Comparison of ENCODE assay signal across 9 cellular contexts in the genomic region with DNA sequence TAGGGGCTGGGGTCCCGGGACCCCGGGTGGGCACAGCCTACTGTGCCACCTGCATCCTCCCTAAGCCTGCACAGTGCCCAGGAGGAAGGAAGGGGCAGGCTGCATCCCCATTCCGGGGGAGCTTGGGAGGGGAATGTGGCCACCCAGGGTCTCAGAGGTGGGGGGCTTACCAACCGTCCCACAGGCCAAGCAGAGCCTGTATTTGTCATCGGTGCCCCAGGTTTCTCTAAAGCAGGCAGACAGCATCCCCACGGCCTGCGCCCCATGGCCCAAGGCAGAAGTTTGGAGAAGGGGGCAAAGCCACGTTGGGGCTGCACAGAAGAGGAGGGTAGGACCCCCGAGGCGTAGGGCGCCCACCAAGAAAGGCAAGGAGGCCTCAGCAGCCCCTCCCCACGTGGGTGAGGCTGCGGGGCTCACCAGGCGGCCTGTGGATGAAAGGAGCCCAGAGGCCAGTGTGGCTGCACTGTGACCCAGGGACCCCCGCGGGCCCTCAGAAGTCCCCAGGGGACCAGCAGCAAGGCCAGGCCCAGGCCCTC. TPM values are rescaled to one million over a fixed set of nuclear protein-coding genes. Genes with fewer than 3 reads are reported as not detected.
DNase-seq lines count a peak whose midpoint lies in the region; ATAC-seq and TF ChIP-seq lines count a peak whose summit lies in the region.
"Had no signal": no experiment of that assay in that cellular context is flagged by ENCODE, and none has a peak within 500 bp of the region (broad histone marks: within the 10 kb centered on the region; RNA-seq: fewer than 3 reads in every experiment).

No MANE protein-coding gene starts in this region.

- H3K9me3 ChIP-seq in heart right ventricle (no peaks in the 10 kb centered on the region), aorta (ENCODE audit: control insufficient read depth, low read length) (no peaks in the 10 kb centered on the region)

- ATAC-seq in heart right ventricle (peak in 2 of 8 donors; percentile 1 to 2), Right ventricle myocardium inferior (no peak), aorta (ENCODE audit: low FRiP score) (no peak)
- ATAC-seq in natural killer cell treated with Interleukin-12 subunit alpha and Interleukin-12 subunit beta and Interleukin-15 and Interleukin-18, amount 100 ng/mL, for 72 hours: no peak

- peak overlapping the region; percentile 68 for H3K4me3 Mint-ChIP-seq in chondrocyte (ENCODE audit: unreplicated experiment)
- H3K4me3 Mint-ChIP-seq in natural killer cell treated with Interleukin-12 subunit alpha and Interleukin-12 subunit beta and Interleukin-15 and Interleukin-18, amount 100 ng/mL, for 72 hours: peak overlapping the region; percentile 63

- intact Hi-C loops in heart right ventricle (cut with DNase I) (loop anchor here in 1 of 10 donors (5.0 kb wide), 1 partner anchor 35 kb away; a partner anchor contains a TSS), Right ventricle myocardium inferior (cut with DNase I) (no loop called here), aorta (cut with DNase I) (loop anchor here in 1 of 2 donors (5.0 kb wide), 1 partner anchor 35 kb away; a partner anchor contains a TSS)

- peak overlapping the region; percentile 18 to 86 (median 82) for H3K27ac ChIP-seq in heart right ventricle
- peak overlapping the region in 1 of 2 donors; percentile 2 for H3K27ac ChIP-seq in aorta (ENCODE audit: low read depth in 1 of 2, low read length in 2 of 2)

- peaks cover 27% of the 10 kb centered on the region for H3K4me1 Mint-ChIP-seq in chondrocyte (ENCODE audit: low read depth)
- peaks cover 0 to 3% of the 10 kb centered on the region in 2 donors for H3K4me1 Mint-ChIP-seq in natural killer cell treated with Interleukin-12 subunit alpha and Interleukin-12 subunit beta and Interleukin-15 and Interleukin-18, amount 100 ng/mL, for 72 hours (ENCODE audit: low read depth in 2 of 2)

- WGBS in heart right ventricle, 2 donors: 38 to 44% methylated on average over 16 of the region's 16 CpGs
- 42 to 45% methylated on average over 16 of the region's 16 CpGs for WGBS in aorta, 2 donors

- H3K9me3 Mint-ChIP-seq in chondrocyte (ENCODE audit: low read depth): no peaks in the 10 kb centered on the region
- no peaks in the 10 kb centered on the region for H3K9me3 Mint-ChIP-seq in natural killer cell treated with Interleukin-12 subunit alpha and Interleukin-12 subunit beta and Interleukin-15 and Interleukin-18, amount 100 ng/mL, for 72 hours

- TF ChIP-seq CTCF in heart right ventricle (IDR thresholded peaks at IDR 0.05) (no peak), chondrocyte (IDR thresholded peaks at IDR 0.05) (no peak)

- H3K27me3 ChIP-seq in heart right ventricle (peaks cover 0 to 23% (median 0%) of the 10 kb centered on the region in 7 donors), aorta (ENCODE audit: control insufficient read depth in 1 of 2, insufficient read depth in 2 of 2, low read length in 1 of 2) (no peaks in the 10 kb centered on the region)

- H3K27me3 Mint-ChIP-seq in chondrocyte (ENCODE audit: low read depth): peaks cover 5% of the 10 kb centered on the region
- H3K27me3 Mint-ChIP-seq in natural killer cell treated with Interleukin-12 subunit alpha and Interleukin-12 subunit beta and Interleukin-15 and Interleukin-18, amount 100 ng/mL, for 72 hours: peaks cover 0 to 2% of the 10 kb centered on the region in 2 donors

- peak overlapping the region in 9 of 10 donors; percentile 55 to 91 (median 74) for H3K4me3 ChIP-seq in heart right ventricle
- peak overlapping the region; percentile 36 to 48 for H3K4me3 ChIP-seq in aorta (ENCODE audit: low read length in 2 of 2)

- H3K4me1 ChIP-seq in heart right ventricle (peaks cover 24 to 56% (median 39%) of the 10 kb centered on the region in 9 donors), aorta (ENCODE audit: control insufficient read depth in 1 of 2, insufficient read depth in 2 of 2, low read length in 2 of 2) (no peaks in the 10 kb centered on the region)

- DNase-seq in heart right ventricle (no peak), Right ventricle myocardium inferior (ENCODE audit: missing footprints) (no peak), chondrocyte (ENCODE audit: low spot score) (no peak), aorta (no peak), NCI-H2029 treated with DMSO at 0.1 percent for 48 hours (lab: John Stamatoyannopoulos, UW) (no peak), NCI-H1092 (lab: John Stamatoyannopoulos, UW) (no peak), DMS53 treated with DMSO at 0.1 percent for 48 hours (lab: John Stamatoyannopoulos, UW; ENCODE audit: unreplicated experiment) (no peak)
- no peak for DNase-seq in natural killer cell treated with Interleukin-12 subunit alpha and Interleukin-12 subunit beta and Interleukin-15 and Interleukin-18, amount 100 ng/mL, for 72 hours (ENCODE audit: low spot score)

- H3K36me3 Mint-ChIP-seq in chondrocyte (ENCODE audit: low read depth): no peaks in the 10 kb centered on the region
- H3K36me3 Mint-ChIP-seq in natural killer cell treated with Interleukin-12 subunit alpha and Interleukin-12 subunit beta and Interleukin-15 and Interleukin-18, amount 100 ng/mL, for 72 hours: no peaks in the 10 kb centered on the region

- H3K36me3 ChIP-seq in heart right ventricle: peaks cover 0 to 4% (median 0%) of the 10 kb centered on the region in 9 donors
- no peaks in the 10 kb centered on the region for H3K36me3 ChIP-seq in aorta (ENCODE audit: control insufficient read depth in 1 of 2, insufficient read depth in 2 of 2, low read length in 1 of 2)

- peak overlapping the region; percentile 90 for H3K27ac Mint-ChIP-seq in chondrocyte (ENCODE audit: unreplicated experiment)
- H3K27ac Mint-ChIP-seq in natural killer cell treated with Interleukin-12 subunit alpha and Interleukin-12 subunit beta and Interleukin-15 and Interleukin-18, amount 100 ng/mL, for 72 hours: no peak overlapping the region

RNA-seq across cellular contexts. Expression of a gene that starts 0.5 kb away (rescaled TPM):
- total RNA-seq in heart right ventricle (10 to 100 TPM; 19.4 to 50.2 (median 24.8) TPM), Right ventricle myocardium inferior (48.6 TPM), chondrocyte (25.3 to 43.5 TPM (median 40.0 TPM) in 3 replicates), aorta (10 to 100 TPM; 22.7 to 28.9 TPM)
- polyA plus RNA-seq in heart right ventricle (10 to 100 TPM; 26.2 to 87.8 TPM), aorta (10 to 100 TPM in 1 of 2 donors, 1 to 10 TPM in 1; 6.9 to 53.7 TPM)
- total RNA-seq in natural killer cell treated with Interleukin-12 subunit alpha and Interleukin-12 subunit beta and Interleukin-15 and Interleukin-18, amount 100 ng/mL, for 72 hours: 1 to 10 TPM; 1.7 to 2.3 TPM
- total RNA-seq: OCI-LY7 had no signal

RNA-seq across cellular contexts. Expression of a gene that starts 23.0 kb away (rescaled TPM):
- total RNA-seq in heart right ventricle (under 1 TPM in 3 of 10 donors, not detected in 7; 0.02 to 0.04 (median 0.03) TPM), Right ventricle myocardium inferior (not detected), chondrocyte (not detected in 3 replicates), aorta (not detected)
- polyA plus RNA-seq in heart right ventricle (under 1 TPM in 1 of 2 donors, not detected in 1; 0.07 TPM), aorta (not detected)
- total RNA-seq in natural killer cell treated with Interleukin-12 subunit alpha and Interleukin-12 subunit beta and Interleukin-15 and Interleukin-18, amount 100 ng/mL, for 72 hours: not detected
- total RNA-seq: OCI-LY7 had no signal

RNA-seq across cellular contexts. Expression of a gene that starts 36.7 kb away (rescaled TPM):
- total RNA-seq in heart right ventricle (10 to 100 TPM; 23.3 to 39.5 (median 30.7) TPM), Right ventricle myocardium inferior (40.6 TPM), chondrocyte (16.4 to 19.9 TPM (median 17.7 TPM) in 3 replicates), aorta (10 to 100 TPM; 15.5 to 18.1 TPM)
- polyA plus RNA-seq in heart right ventricle (10 to 100 TPM; 37.0 to 49.2 TPM), aorta (10 to 100 TPM; 12.4 to 14.4 TPM)
- total RNA-seq in natural killer cell treated with Interleukin-12 subunit alpha and Interleukin-12 subunit beta and Interleukin-15 and Interleukin-18, amount 100 ng/mL, for 72 hours: 10 to 100 TPM; 30.0 to 41.2 TPM

RNA-seq across cellular contexts. Expression of a gene that starts 46.6 kb away (rescaled TPM):
- total RNA-seq in heart right ventricle (1 to 10 TPM in 5 of 10 donors, under 1 TPM in 4, not detected in 1; 0.21 to 2.0 (median 1.1) TPM), Right ventricle myocardium inferior (1.4 TPM), chondrocyte (0.22 to 2.4 TPM (median 1.9 TPM) in 3 replicates), aorta (1 to 10 TPM; 2.6 to 5.3 TPM)
- polyA plus RNA-seq in heart right ventricle (1 to 10 TPM; 1.3 to 1.6 TPM), aorta (1 to 10 TPM; 1.4 to 4.4 TPM)
- total RNA-seq in natural killer cell treated with Interleukin-12 subunit alpha and Interleukin-12 subunit beta and Interleukin-15 and Interleukin-18, amount 100 ng/mL, for 72 hours: 1 to 10 TPM; 2.8 to 9.4 TPM
